17 cellular contexts compared by ENCODE assay signal in the genomic region with DNA sequence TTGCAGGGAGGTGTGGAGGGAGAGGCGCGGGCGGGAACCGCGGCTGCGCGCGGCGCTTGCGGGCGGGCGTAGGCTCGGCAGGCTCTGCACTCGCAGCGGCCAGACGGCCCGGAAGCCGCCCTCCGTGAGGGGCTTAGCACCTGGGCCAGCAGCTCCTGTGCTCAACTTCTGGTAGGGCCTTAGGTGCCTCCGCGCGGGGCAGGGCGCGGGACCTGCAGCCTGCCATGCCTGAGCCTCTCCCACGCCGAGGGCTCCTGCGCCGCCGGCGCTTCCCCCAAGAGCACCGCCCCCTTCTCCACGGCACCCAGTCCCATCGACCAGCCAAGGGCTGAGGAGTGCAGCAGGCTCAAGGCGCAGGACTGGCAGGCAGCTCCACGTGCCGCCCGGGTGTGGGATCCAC.
DNase-seq lines count a peak whose midpoint lies in the region; ATAC-seq lines count a peak whose summit lies in the region.
"Had no signal": no experiment of that assay in that cellular context is flagged by ENCODE, and none has a peak within 500 bp of the region (broad histone marks: within the 10 kb centered on the region; RNA-seq: fewer than 3 reads in every experiment).

No MANE protein-coding gene starts in this region.

- peaks cover 5 to 7% of the 10 kb centered on the region in 2 donors for H3K9me3 Mint-ChIP-seq in stimulated activated naive CD8-positive, alpha-beta T cell treated with anti-CD3 and anti-CD28 coated beads, Interleukin-15, amount 100 ng/mL, for 72 hours
- H3K9me3 Mint-ChIP-seq in stimulated activated memory B cell treated with anti-CD40 and anti-IgM and Interleukin-4, amounts not matched to agents 10 μg/mL and 1 μg/mL and 100 μg/mL, for 72 hours = no peaks in the 10 kb centered on the region

- H3K27me3 Mint-ChIP-seq in stimulated activated naive CD8-positive, alpha-beta T cell treated with anti-CD3 and anti-CD28 coated beads, Interleukin-15, amount 100 ng/mL, for 72 hours = no peaks in the 10 kb centered on the region
- no peaks in the 10 kb centered on the region for H3K27me3 Mint-ChIP-seq in stimulated activated memory B cell treated with anti-CD40 and anti-IgM and Interleukin-4, amounts not matched to agents 10 μg/mL and 1 μg/mL and 100 μg/mL, for 72 hours
- H3K27me3 Mint-ChIP-seq: CD4-positive, alpha-beta memory T cell had no signal

- ATAC-seq in stimulated activated naive CD8-positive, alpha-beta T cell treated with anti-CD3 and anti-CD28 coated beads, Interleukin-15, amount 100 ng/mL, for 72 hours = peak; percentile 26
- ATAC-seq in stimulated activated naive CD8-positive, alpha-beta T cell treated with anti-CD3 and anti-CD28 coated beads, Interleukin-15, Interleukin-2, amounts not matched to agents 100 U/mL and 50 U/mL, for 24 hours = no peak
- peak; percentile 43 for ATAC-seq in stimulated activated memory B cell treated with anti-CD40 and anti-IgM and Interleukin-4, amounts not matched to agents 10 μg/mL and 1 μg/mL and 100 μg/mL, for 72 hours
- ATAC-seq: A549 had no signal

- H3K36me3 Mint-ChIP-seq in stimulated activated memory B cell treated with anti-CD40 and anti-IgM and Interleukin-4, amounts not matched to agents 10 μg/mL and 1 μg/mL and 100 μg/mL, for 72 hours = no peaks in the 10 kb centered on the region
- H3K36me3 Mint-ChIP-seq: CD4-positive, alpha-beta memory T cell had no signal

- H3K4me3 Mint-ChIP-seq in stimulated activated naive CD8-positive, alpha-beta T cell treated with anti-CD3 and anti-CD28 coated beads, Interleukin-15, amount 100 ng/mL, for 72 hours = no peak overlapping the region
- no peak overlapping the region for H3K4me3 Mint-ChIP-seq in stimulated activated memory B cell treated with anti-CD40 and anti-IgM and Interleukin-4, amounts not matched to agents 10 μg/mL and 1 μg/mL and 100 μg/mL, for 72 hours
- H3K4me3 Mint-ChIP-seq: CD4-positive, alpha-beta memory T cell; HFFc6 had no signal

- no peaks in the 10 kb centered on the region for H3K4me1 Mint-ChIP-seq in stimulated activated naive CD8-positive, alpha-beta T cell treated with anti-CD3 and anti-CD28 coated beads, Interleukin-15, amount 100 ng/mL, for 72 hours
- H3K4me1 Mint-ChIP-seq in stimulated activated memory B cell treated with anti-CD40 and anti-IgM and Interleukin-4, amounts not matched to agents 10 μg/mL and 1 μg/mL and 100 μg/mL, for 72 hours = no peaks in the 10 kb centered on the region
- H3K4me1 Mint-ChIP-seq: CD4-positive, alpha-beta memory T cell had no signal

- no peak overlapping the region for H3K27ac Mint-ChIP-seq in stimulated activated naive CD8-positive, alpha-beta T cell treated with anti-CD3 and anti-CD28 coated beads, Interleukin-15, amount 100 ng/mL, for 72 hours
- no peak overlapping the region for H3K27ac Mint-ChIP-seq in stimulated activated memory B cell treated with anti-CD40 and anti-IgM and Interleukin-4, amounts not matched to agents 10 μg/mL and 1 μg/mL and 100 μg/mL, for 72 hours
- H3K27ac Mint-ChIP-seq: CD4-positive, alpha-beta memory T cell; HFFc6 had no signal

- peak; percentile 11 for DNase-seq in activated gamma-delta T cell (lab: John Stamatoyannopoulos, UW)
- DNase-seq in activated gamma-delta T cell treated with Interleukin-2 at 50 U/mL for 16 hours = no peak
- no peak for DNase-seq in stimulated activated naive CD8-positive, alpha-beta T cell treated with anti-CD3 and anti-CD28 coated beads, Interleukin-15, amount 100 ng/mL, for 72 hours
- DNase-seq in stimulated activated naive CD8-positive, alpha-beta T cell treated with anti-CD3 and anti-CD28 coated beads, Interleukin-15, Interleukin-2, amounts not matched to agents 100 U/mL and 50 U/mL, for 24 hours = no peak
- DNase-seq in NCI-H2171 (lab: John Stamatoyannopoulos, UW) = no peak
- DNase-seq in activated naive CD4-positive, alpha-beta T cell treated with anti-CD3 and anti-CD28 coated beads, Interleukin-2, amount 50 U/mL, for 16 hours = no peak
- DNase-seq: AML-193, DMS153, DMS79, GDM1, GM23248, HCEC 1CT, HFFc6, IMR-90 had no signal
